ENCODE assay signal across 10 cellular contexts in genomic region chr17:31907342-31907975, GRCh38. TPM values are rescaled to one million over a fixed set of nuclear protein-coding genes. Genes with fewer than 3 reads are reported as not detected.
DNase-seq lines count a peak whose midpoint lies in the region; ATAC-seq, FAIRE-seq and TF ChIP-seq lines count a peak whose summit lies in the region.
"Had no signal": no experiment of that assay in that cellular context is flagged by ENCODE, and none has a peak within 500 bp of the region (broad histone marks: within the 10 kb centered on the region; RNA-seq: fewer than 3 reads in every experiment).

No MANE protein-coding gene starts in this region.

- H3K79me2 ChIP-seq in SK-N-SH (ENCODE audit: insufficient read depth) = no peaks in the 10 kb centered on the region

- 0 out of 4 replicates have a peak overlapping the region, but pooled peaks of 1 of the 2 experiments have one; percentile 1 for H3K4me3 ChIP-seq in SK-N-SH (ENCODE audit: low read depth in 2 of 2, low read length in 1 of 2)

- CTCF ChIA-PET in SK-N-SH (lab: Yijun Ruan, JAX) = interaction anchor here (0.6 to 1.1 kb wide), 4 partner anchors 9 to 413 kb away, joined by 3 read pairs; no protein-coding TSS in a partner anchor

- H3K27me3 ChIP-seq in SK-N-SH (ENCODE audit: insufficient read depth) = no peaks in the 10 kb centered on the region

- H3K9me2 ChIP-seq in SK-N-SH = no peaks in the 10 kb centered on the region

- no peaks in the 10 kb centered on the region for H3K36me3 ChIP-seq in SK-N-SH (replicated peaks in 1 of 2; ENCODE audit: control insufficient read depth in 1 of 2, insufficient read depth in 2 of 2, low read length in 1 of 2)

- peaks cover 19% of the 10 kb centered on the region for H3F3A ChIP-seq in SK-N-SH (replicated peaks; ENCODE audit: insufficient read depth)

- no peak for FAIRE-seq in urothelium cell line (lab: Jason Lieb, UNC)

- peak overlapping the region in 1 of 2 experiments; percentile 29; a peak in 1 of 4 replicates for H3K27ac ChIP-seq in SK-N-SH (ENCODE audit: low read depth in 2 of 2, low read length in 1 of 2)

- H3K4me1 ChIP-seq in SK-N-SH (ENCODE audit: control insufficient read depth in 1 of 2, insufficient read depth in 2 of 2, low read depth in 1 of 2, low read length in 1 of 2) = peaks cover 6 to 7% of the 10 kb centered on the region in 2 experiments; a peak in 2 of 4 replicates

- no peaks in the 10 kb centered on the region for H4K20me1 ChIP-seq in SK-N-SH (ENCODE audit: insufficient read depth)

- H2AFZ ChIP-seq in SK-N-SH (ENCODE audit: low read depth) = 0 out of 2 replicates have a peak overlapping the region, but pooled peaks have one; percentile 6

- ATAC-seq in left cardiac atrium (peak in 1 of 2 donors; percentile 44), Right ventricle myocardium superior (ENCODE audit: poor library complexity) (no peak), HG02588 (IDR thresholded peaks at IDR 0.05; ENCODE audit: unreplicated experiment) (no peak)

- TF ChIP-seq EP300 in SK-N-SH (IDR thresholded peaks at IDR 0.05; ENCODE audit: borderline replicate concordance in 1 of 2, low read depth in 1 of 2, low read length in 1 of 2) = no peak

- no peak overlapping the region for H3K9ac ChIP-seq in SK-N-SH

- POLR2A ChIA-PET in SK-N-SH (lab: Yijun Ruan, JAX) = interaction anchor here (0.6 kb wide), 1 partner anchor 76 kb away, joined by 3 read pairs; no protein-coding TSS in a partner anchor

- H3K4me2 ChIP-seq in SK-N-SH = peak overlapping the region; percentile 64; the same call in 1 of the 2 replicates

- DNase-seq in left cardiac atrium (peak; percentile 61), Right ventricle myocardium superior (no peak), SK-N-SH (no peak), foreskin melanocyte (peak; percentile 6), urothelium cell line (ENCODE audit: low spot score) (peak; percentile 22), HuH-7.5 (ENCODE audit: low spot score) (no peak), NCI-H1417 treated with DMSO at 0.1 percent for 48 hours (lab: John Stamatoyannopoulos, UW) (no peak)
- DNase-seq: MM.1S; stimulated activated CD4-positive, alpha-beta T cell treated with anti-CD3 and anti-CD28 coated beads, Interleukin-4, amount 100 ng/mL, for 24 hours had no signal

- no peak for TF ChIP-seq CTCF in SK-N-SH (IDR thresholded peaks at IDR 0.05)

- intact Hi-C loops in left cardiac atrium (cut with DNase I) (no loop called here), Right ventricle myocardium superior (cut with DNase I) (no loop called here)

- TF ChIP-seq RAD21 in SK-N-SH (IDR thresholded peaks at IDR 0.05; ENCODE audit: low read length) = no peak

- no peaks in the 10 kb centered on the region for H3K9me3 ChIP-seq in SK-N-SH

- 29% methylated on average over 7 of the region's 7 CpGs for WGBS in SK-N-SH (ENCODE audit: low lambda C conversion rate)

TF ChIP-seq in SK-N-SH, 30 proteins besides CTCF, POLR2A, EP300 and RAD21:
- peak; percentile 20; the same call in 1 of the 2 replicates for TF ChIP-seq TCF12 (IDR thresholded peaks at IDR 0.05)
- TF ChIP-seq ZBTB33 (IDR thresholded peaks at IDR 0.05; ENCODE audit: borderline replicate concordance, low read depth) = no peak
- TF ChIP-seq NFIC (IDR thresholded peaks at IDR 0.05; ENCODE audit: borderline replicate concordance) = peak; percentile 91
- no peak for TF ChIP-seq YY1 (IDR thresholded peaks at IDR 0.05; ENCODE audit: low read depth)
- peak; percentile 82 for TF ChIP-seq PBX3 (IDR thresholded peaks at IDR 0.05)

RNA-seq across cellular contexts. Expression of gene UTP6, which starts 6.0 kb away (rescaled TPM):
- total RNA-seq in left cardiac atrium (10 to 100 TPM; 34.6 to 37.8 TPM), Right ventricle myocardium superior (30.0 TPM)
- polyA plus RNA-seq in SK-N-SH (2012; rRNA removed) = 13.3 and 19.8 TPM in 2 replicates
- polyA plus RNA-seq in SK-N-SH (2012; cell fraction: cytosol; rRNA removed) = 17.3 and 26.8 TPM in 2 replicates
- polyA plus RNA-seq in SK-N-SH (2012; cell fraction: nucleus; rRNA removed) = 25.5 and 51.0 TPM in 2 replicates

RNA-seq across cellular contexts. Expression of gene SUZ12, which starts 29.3 kb away (rescaled TPM):
- 10 to 100 TPM; 14.0 to 16.9 TPM for total RNA-seq in left cardiac atrium
- 12.1 TPM for total RNA-seq in Right ventricle myocardium superior
- 6.3 and 7.7 TPM in 2 replicates for polyA plus RNA-seq in SK-N-SH (2012; rRNA removed)
- polyA plus RNA-seq in SK-N-SH (2012; cell fraction: cytosol; rRNA removed) = 9.4 and 12.3 TPM in 2 replicates
- 7.2 and 12.3 TPM in 2 replicates for polyA plus RNA-seq in SK-N-SH (2012; cell fraction: nucleus; rRNA removed)

RNA-seq across cellular contexts. Expression of gene COPRS, which starts 48.4 kb away (rescaled TPM):
- total RNA-seq in left cardiac atrium (10 to 100 TPM; 51.7 to 55.3 TPM), Right ventricle myocardium superior (56.0 TPM)
- 76.4 and 88.8 TPM in 2 replicates for polyA plus RNA-seq in SK-N-SH (2012; rRNA removed)
- 97.2 and 102 TPM in 2 replicates for polyA plus RNA-seq in SK-N-SH (2012; cell fraction: cytosol; rRNA removed)
- polyA plus RNA-seq in SK-N-SH (2012; cell fraction: nucleus; rRNA removed) = 35.3 and 46.1 TPM in 2 replicates

Comparison
In these comparisons a context has a peak if more than half of its experiments do, and no peak if none do; other contexts are left out.
1. DNase-seq: peak in left cardiac atrium (single experiment), foreskin melanocyte (single experiment) and urothelium cell line (single experiment); none in Right ventricle myocardium superior (single experiment), SK-N-SH (single experiment), HuH-7.5 (single experiment) and NCI-H1417 treated with DMSO at 0.1 percent for 48 hours (single experiment).